Comparison of ENCODE assay signal across 20 cellular contexts in genomic region chr13:78743972-78744371, GRCh38.
DNase-seq lines count a peak whose midpoint lies in the region; ATAC-seq, FAIRE-seq and TF ChIP-seq lines count a peak whose summit lies in the region.
"Had no signal": no experiment of that assay in that cellular context is flagged by ENCODE, and none has a peak within 500 bp of the region (broad histone marks: within the 10 kb centered on the region; RNA-seq: fewer than 3 reads in every experiment).

No MANE protein-coding gene starts in this region.

- H3K4me1 Mint-ChIP-seq in HFFc6 (ENCODE audit: low read depth): no peaks in the 10 kb centered on the region
- H3K4me1 Mint-ChIP-seq: B cell; CD14-positive monocyte; CD8-positive, alpha-beta memory T cell had no signal

- no peaks in the 10 kb centered on the region for H3K9me3 ChIP-seq in HepG2 (ENCODE audit: low read length)
- no peaks in the 10 kb centered on the region for H3K9me3 ChIP-seq in right lobe of liver
- H3K9me3 ChIP-seq in IMR-90 (ENCODE audit: control insufficient read depth, insufficient read depth, low read length): no peaks in the 10 kb centered on the region
- no peaks in the 10 kb centered on the region for H3K9me3 ChIP-seq in H1 (ENCODE audit: insufficient read depth in 2 of 2, low read depth in 1 of 2, low read length in 1 of 2)
- no peaks in the 10 kb centered on the region for H3K9me3 ChIP-seq in BE2C
- H3K9me3 ChIP-seq: BLaER1 treated with 17β-estradiol and CSF1 and Interleukin-3, amounts not matched to agents 10 nM and 100 nM had no signal

- no peak overlapping the region for H3K9ac ChIP-seq in HepG2 (ENCODE audit: insufficient read depth, low read depth, low read length)
- no peak overlapping the region for H3K9ac ChIP-seq in IMR-90 (ENCODE audit: low read depth, low read length)
- no peak overlapping the region for H3K9ac ChIP-seq in H1 (replicated peaks in 1 of 4; ENCODE audit: extremely low read depth in 1 of 4, low read depth in 3 of 4, low read length in 3 of 4)
- H3K9ac ChIP-seq: BLaER1 treated with 17β-estradiol and CSF1 and Interleukin-3, amounts not matched to agents 10 nM and 100 nM had no signal

- no peak overlapping the region for H3K56ac ChIP-seq in IMR-90 (ENCODE audit: extremely low read depth, insufficient read depth, low read length)
- H3K56ac ChIP-seq in H1 (replicated peaks; ENCODE audit: insufficient read length, low read depth, low read length): no peak overlapping the region

- no peaks in the 10 kb centered on the region for H3K36me3 Mint-ChIP-seq in HFFc6 (ENCODE audit: low read depth)
- H3K36me3 Mint-ChIP-seq: CD14-positive monocyte; CD8-positive, alpha-beta memory T cell had no signal

- H3K27me3 ChIP-seq in HepG2 (ENCODE audit: control insufficient read depth in 1 of 2, insufficient read depth in 2 of 2, low read length in 2 of 2) (no peaks in the 10 kb centered on the region; a peak in 1 of 5 replicates), right lobe of liver (no peaks in the 10 kb centered on the region), IMR-90 (ENCODE audit: control insufficient read depth, insufficient read depth, low read length) (no peaks in the 10 kb centered on the region), H1 (replicated peaks in 1 of 4; ENCODE audit: control insufficient read depth in 3 of 4, extremely low read depth in 1 of 4, insufficient read depth in 3 of 4, low read length in 3 of 4) (peaks cover 0 to 2% (median 0%) of the 10 kb centered on the region in 4 experiments; a peak in 2 of 7 replicates), BE2C (0 out of 2 replicates have a peak, but pooled peaks cover 6% of the 10 kb centered on the region)
- H3K27me3 ChIP-seq: BLaER1 treated with 17β-estradiol and CSF1 and Interleukin-3, amounts not matched to agents 10 nM and 100 nM had no signal

- no peak overlapping the region for H3K4me3 Mint-ChIP-seq in HFFc6
- H3K4me3 Mint-ChIP-seq: B cell; CD14-positive monocyte; CD4-positive, alpha-beta T cell; CD8-positive, alpha-beta memory T cell had no signal

- in situ Hi-C loops in HepG2 (cut with HindIII; ENCODE audit: extremely low pct_ligation_motif_present, low pct_unique_long_range_greater_than_20kb) (no loop called here), IMR-90 (cut with MboI; ENCODE audit: low sequenced_read_pairs) (no loop called here)

- no peaks in the 10 kb centered on the region for H3K23me2 ChIP-seq in H1 (ENCODE audit: low read depth, low read length)

- no peaks in the 10 kb centered on the region for H3K36me3 ChIP-seq in HepG2 (replicated peaks in 1 of 2; ENCODE audit: control insufficient read depth in 1 of 2, insufficient read depth in 2 of 2, low read length in 2 of 2)
- H3K36me3 ChIP-seq in right lobe of liver: no peaks in the 10 kb centered on the region
- no peaks in the 10 kb centered on the region for H3K36me3 ChIP-seq in IMR-90 (ENCODE audit: control insufficient read depth, insufficient read depth, low read length)
- H3K36me3 ChIP-seq in H1 (ENCODE audit: control insufficient read depth in 2 of 4, insufficient read depth in 4 of 4, low read length in 3 of 4): no peaks in the 10 kb centered on the region
- H3K36me3 ChIP-seq in BE2C: no peaks in the 10 kb centered on the region
- H3K36me3 ChIP-seq: BLaER1 treated with 17β-estradiol and CSF1 and Interleukin-3, amounts not matched to agents 10 nM and 100 nM had no signal

- no peak overlapping the region for H2BK120ac ChIP-seq in IMR-90 (ENCODE audit: low read depth, low read length)
- no peak overlapping the region for H2BK120ac ChIP-seq in H1 (replicated peaks; ENCODE audit: low read depth, low read length)

- no peak overlapping the region for H3K14ac ChIP-seq in IMR-90 (replicated peaks; ENCODE audit: low read depth, low read length)
- no peak overlapping the region for H3K14ac ChIP-seq in H1 (ENCODE audit: insufficient read length)

- H2AK5ac ChIP-seq in IMR-90 (ENCODE audit: low read depth, low read length) (no peak overlapping the region), H1 (ENCODE audit: low read depth, low read length) (no peak overlapping the region)

- H2BK15ac ChIP-seq in IMR-90 (ENCODE audit: low read depth, low read length) (no peak overlapping the region), H1 (ENCODE audit: low read length) (peak overlapping the region; percentile 31; the same call in 1 of the 2 replicates)

- dilution Hi-C loops in IMR-90 (cut with HindIII; ENCODE audit: low sequenced_read_pairs, unreplicated experiment): no loop called here

- H2BK12ac ChIP-seq in H1 (ENCODE audit: low read depth, low read length): no peak overlapping the region

- TF ChIP-seq CTCF in HepG2 (CRISPR knock-in tag; IDR thresholded peaks at IDR 0.05) (no peak), right lobe of liver (IDR thresholded peaks at IDR 0.05) (no peak), IMR-90 (conservative IDR thresholded peaks at IDR 0.05; ENCODE audit: low read depth, low read length) (no peak), H1 (IDR thresholded peaks at IDR 0.05; ENCODE audit: control extremely low read depth in 1 of 3, insufficient read depth in 1 of 3, low read depth in 1 of 3, low read length in 3 of 3) (no peak), BE2C (IDR thresholded peaks at IDR 0.05; ENCODE audit: low read depth, low read length) (no peak), HFFc6 (IDR thresholded peaks at IDR 0.05) (no peak)

- no peak for DNase-seq in HepG2 (ENCODE audit: low spot score)
- DNase-seq in right lobe of liver: no peak
- DNase-seq in IMR-90: no peak
- no peak for DNase-seq in H1 (ENCODE audit: low read depth in 1 of 2, low spot score in 2 of 2)
- DNase-seq in RPMI8226: no peak
- DNase-seq in BE2C: no peak
- DNase-seq in HFFc6: no peak
- DNase-seq: CD4-positive, alpha-beta T cell; CD8-positive, alpha-beta memory T cell; DMS 273 treated with DMSO at 0.1 percent for 48 hours; DND-41; GOT3; H7; HCEC 1CT had no signal

- no peaks in the 10 kb centered on the region for H3K4me1 ChIP-seq in HepG2 (ENCODE audit: insufficient read depth, low read length)
- H3K4me1 ChIP-seq in right lobe of liver: no peaks in the 10 kb centered on the region
- no peaks in the 10 kb centered on the region for H3K4me1 ChIP-seq in IMR-90 (ENCODE audit: control insufficient read depth, insufficient read depth, low read length)
- H3K4me1 ChIP-seq in H1 (replicated peaks in 1 of 4; ENCODE audit: control insufficient read depth in 3 of 4, insufficient read depth in 4 of 4, low read length in 3 of 4): no peaks in the 10 kb centered on the region; a peak in 1 of 7 replicates
- H3K4me1 ChIP-seq in BE2C: no peaks in the 10 kb centered on the region
- H3K4me1 ChIP-seq: BLaER1 treated with 17β-estradiol and CSF1 and Interleukin-3, amounts not matched to agents 10 nM and 100 nM had no signal

- H3K9me1 ChIP-seq in IMR-90 (ENCODE audit: insufficient read depth, low read length): no peaks in the 10 kb centered on the region

- no TSS peak for BruUV-seq in HepG2 (replicated peaks; lab: Mats Ljungman, UMichigan)
- BruUV-seq in IMR-90 (replicated peaks; lab: Mats Ljungman, UMichigan): no TSS peak

- H4K5ac ChIP-seq in IMR-90 (ENCODE audit: low read depth, low read length): no peak overlapping the region
- no peak overlapping the region for H4K5ac ChIP-seq in H1 (ENCODE audit: insufficient read length, low read depth, low read length)

- H3K4ac ChIP-seq in IMR-90 (ENCODE audit: low read depth, low read length): no peak overlapping the region
- H3K4ac ChIP-seq in H1 (replicated peaks; ENCODE audit: insufficient read length, low read depth, low read length): no peak overlapping the region

- no peak overlapping the region for H2AK9ac ChIP-seq in IMR-90 (replicated peaks; ENCODE audit: low read depth, low read length, poor library complexity)

- H3K79me1 ChIP-seq in IMR-90 (ENCODE audit: low read depth in 1 of 2, low read length in 2 of 2) (no peaks in the 10 kb centered on the region), H1 (ENCODE audit: low read depth, low read length) (no peaks in the 10 kb centered on the region)

- intact Hi-C loops in HepG2 (cut with micrococcal nuclease; ENCODE audit: unreplicated experiment): no loop called here
- intact Hi-C loops in right lobe of liver (cut with DNase I): no loop called here
- intact Hi-C loops in IMR-90 (cut with micrococcal nuclease): no loop called here

- H3K27ac ChIP-seq in HepG2 (ENCODE audit: extremely low read length, insufficient read depth, low read length) (no peak overlapping the region), right lobe of liver (no peak overlapping the region), IMR-90 (ENCODE audit: insufficient read depth, low read length) (no peak overlapping the region), H1 (ENCODE audit: low read depth, low read length) (no peak overlapping the region)
- H3K27ac ChIP-seq: BLaER1 treated with 17β-estradiol and CSF1 and Interleukin-3, amounts not matched to agents 10 nM and 100 nM had no signal

- H3K79me2 ChIP-seq in HepG2 (ENCODE audit: insufficient read depth, low read length) (no peaks in the 10 kb centered on the region), H1 (ENCODE audit: control insufficient read depth in 1 of 2, insufficient read depth in 2 of 2, low read length in 2 of 2) (no peaks in the 10 kb centered on the region)

- no peak overlapping the region for H2AFZ ChIP-seq in HepG2 (ENCODE audit: low read length)
- H2AFZ ChIP-seq in IMR-90 (replicated peaks; ENCODE audit: low read length, poor library complexity): no peak overlapping the region
- peak overlapping the region; percentile 87; the same call in 1 of the 2 replicates for H2AFZ ChIP-seq in H1 (ENCODE audit: low read length)

- H4K8ac ChIP-seq in IMR-90 (ENCODE audit: low read depth in 2 of 2, low read length in 2 of 2) (no peak overlapping the region), H1 (ENCODE audit: extremely low read depth, insufficient read depth, low read length) (no peak overlapping the region)

- peaks cover 1% of the 10 kb centered on the region; the same call in 1 of the 2 replicates for H3K27me3 Mint-ChIP-seq in HFFc6 (ENCODE audit: insufficient read depth)

- H2BK20ac ChIP-seq in IMR-90 (ENCODE audit: low read depth, low read length) (no peak overlapping the region), H1 (ENCODE audit: low read length) (no peak overlapping the region)

- FAIRE-seq in HepG2 (lab: Jason Lieb, UNC) (no peak), H1 (lab: Jason Lieb, UNC) (no peak)
- FAIRE-seq: D721Med, G401.6, GM19239 had no signal

- TF ChIP-seq RAD21 in HepG2 (CRISPR knock-in tag; IDR thresholded peaks at IDR 0.05): no peak
- TF ChIP-seq RAD21 in IMR-90 (IDR thresholded peaks at IDR 0.05; ENCODE audit: low read length): no peak
- TF ChIP-seq RAD21 in H1 (IDR thresholded peaks at IDR 0.05 in 1 of 2, conservative IDR thresholded peaks at IDR 0.05 in 1 of 2; ENCODE audit: low read depth in 2 of 2, low read length in 2 of 2): no peak

- POLR2A ChIA-PET in HepG2 (lab: Yijun Ruan, JAX) (no interaction called here), IMR-90 (lab: Charles Lee; ENCODE audit: unreplicated experiment) (no interaction called here), H1 (lab: Charles Lee; ENCODE audit: partially characterized antibody) (no interaction called here)

- no peak overlapping the region for H3K27ac Mint-ChIP-seq in HFFc6
- H3K27ac Mint-ChIP-seq: B cell; CD14-positive monocyte; CD4-positive, alpha-beta T cell; CD8-positive, alpha-beta memory T cell had no signal

- TF ChIP-seq EP300 in HepG2 (IDR thresholded peaks at IDR 0.05; ENCODE audit: low read depth in 2 of 2, low read length in 2 of 2) (no peak), HepG2 (CRISPR knock-in tag; IDR thresholded peaks at IDR 0.05; ENCODE audit: borderline replicate concordance) (no peak), H1 (IDR thresholded peaks at IDR 0.05; ENCODE audit: borderline replicate concordance in 1 of 2, low read depth in 2 of 2, low read length in 2 of 2) (no peak)

- no peak for ATAC-seq in HepG2
- no peak for ATAC-seq in right lobe of liver
- no peak for ATAC-seq in IMR-90 (ENCODE audit: low read depth)

- TF ChIP-seq POLR2A in HepG2 (IDR thresholded peaks at IDR 0.05; ENCODE audit: insufficient read depth in 1 of 2, low read depth in 2 of 2, low read length in 2 of 2) (no peak), right lobe of liver (IDR thresholded peaks at IDR 0.05) (no peak), IMR-90 (IDR thresholded peaks at IDR 0.05; ENCODE audit: low read depth, low read length) (no peak), H1 (IDR thresholded peaks at IDR 0.05; ENCODE audit: control extremely low read depth in 1 of 2, low read depth in 2 of 2, low read length in 2 of 2) (no peak)

- H3K18ac ChIP-seq in IMR-90 (ENCODE audit: low read depth, low read length): no peak overlapping the region
- no peak overlapping the region for H3K18ac ChIP-seq in H1 (ENCODE audit: extremely low read depth, low read length)

- H3K23ac ChIP-seq in IMR-90 (ENCODE audit: low read depth, low read length) (no peak overlapping the region), H1 (ENCODE audit: insufficient read length) (no peak overlapping the region)

- H3K4me3 ChIP-seq in HepG2 (replicated peaks in 1 of 3; ENCODE audit: insufficient read depth in 1 of 3, low read depth in 2 of 3, low read length in 3 of 3) (no peak overlapping the region), right lobe of liver (no peak overlapping the region), IMR-90 (ENCODE audit: insufficient read depth, low read depth, low read length) (no peak overlapping the region), H1 (ENCODE audit: extremely low read depth in 1 of 4, insufficient read depth in 2 of 4, low read depth in 3 of 4, low read length in 4 of 4) (no peak overlapping the region), BE2C (ENCODE audit: low read depth, low read length) (no peak overlapping the region)
- H3K4me3 ChIP-seq: BLaER1 treated with 17β-estradiol and CSF1 and Interleukin-3, amounts not matched to agents 10 nM and 100 nM had no signal

- CTCF ChIA-PET in HepG2 (lab: Yijun Ruan, JAX; ENCODE audit: low intra/inter-chr PET ratio, low total read pairs): no interaction called here
- CTCF ChIA-PET in IMR-90 (lab: Yijun Ruan, JAX): no interaction called here
- CTCF ChIA-PET in H1 (lab: Charles Lee; ENCODE audit: partially characterized antibody): interaction anchor here (0.8 kb wide), 1 partner anchor 129 kb away, joined by 3 read pairs; no protein-coding TSS in a partner anchor

- H3K9me3 Mint-ChIP-seq in HFFc6: peaks cover 6% of the 10 kb centered on the region; the same call in 1 of the 2 replicates
- H3K9me3 Mint-ChIP-seq: CD4-positive, alpha-beta T cell; CD8-positive, alpha-beta memory T cell had no signal

- 30% methylated on average over 3 of the region's 3 CpGs for WGBS in HepG2 (ENCODE audit: low lambda C conversion rate)
- WGBS in right lobe of liver (ENCODE audit: insufficient coverage, low coverage, low lambda C conversion rate, missing lambda C conversion rate): 51% methylated on average over 2 of the region's 3 CpGs
- no CpG with 5 or more reads among the region's 3 CpGs for WGBS in IMR-90 (ENCODE audit: extremely low coverage in 2 of 2, insufficient read length in 1 of 2), 2 experiments
- 86% methylated on average over 3 of the region's 3 CpGs; no CpG with 5 or more reads in 1 of the 2 experiments for WGBS in H1 (ENCODE audit: extremely low coverage in 1 of 2, insufficient coverage in 1 of 2, insufficient read length in 1 of 2, insufficient replicate concordance in 2 of 2, low coverage in 1 of 2, low lambda C conversion rate in 2 of 2, missing lambda C conversion rate in 1 of 2), 2 experiments

- H4K20me1 ChIP-seq in HepG2 (ENCODE audit: insufficient read depth, low read length): no peaks in the 10 kb centered on the region
- no peaks in the 10 kb centered on the region for H4K20me1 ChIP-seq in IMR-90 (ENCODE audit: insufficient read depth, low read length)
- no peaks in the 10 kb centered on the region for H4K20me1 ChIP-seq in H1 (replicated peaks in 1 of 2; ENCODE audit: control insufficient read depth in 1 of 2, insufficient read depth in 2 of 2, low read length in 2 of 2)
- H4K20me1 ChIP-seq: BLaER1 treated with 17β-estradiol and CSF1 and Interleukin-3, amounts not matched to agents 10 nM and 100 nM had no signal

- H2BK5ac ChIP-seq in IMR-90 (ENCODE audit: low read depth, low read length, poor library complexity, severe bottlenecking) (no peak overlapping the region), H1 (ENCODE audit: low read depth, low read length) (no peak overlapping the region)

- H3K4me2 ChIP-seq in HepG2 (ENCODE audit: low read depth, low read length) (no peak overlapping the region), IMR-90 (ENCODE audit: low read depth, low read length) (no peak overlapping the region), H1 (ENCODE audit: insufficient read depth in 1 of 2, low read depth in 2 of 2, low read length in 2 of 2) (no peak overlapping the region)
- H3K4me2 ChIP-seq: BLaER1 treated with 17β-estradiol and CSF1 and Interleukin-3, amounts not matched to agents 10 nM and 100 nM had no signal

- H4K91ac ChIP-seq in IMR-90 (ENCODE audit: insufficient read depth, low read depth, low read length) (no peak overlapping the region), H1 (replicated peaks; ENCODE audit: insufficient read length, low read length) (no peak overlapping the region)

Comparison
In these comparisons a context has a peak if more than half of its experiments do, and no peak if none do; other contexts are left out.
1. Of the 41 proteins assayed by ChIP-seq in both HepG2 and H1: peak only in HepG2: none; only in H1: none; in both: MAFK; in neither: 40.